In the genomic region with DNA sequence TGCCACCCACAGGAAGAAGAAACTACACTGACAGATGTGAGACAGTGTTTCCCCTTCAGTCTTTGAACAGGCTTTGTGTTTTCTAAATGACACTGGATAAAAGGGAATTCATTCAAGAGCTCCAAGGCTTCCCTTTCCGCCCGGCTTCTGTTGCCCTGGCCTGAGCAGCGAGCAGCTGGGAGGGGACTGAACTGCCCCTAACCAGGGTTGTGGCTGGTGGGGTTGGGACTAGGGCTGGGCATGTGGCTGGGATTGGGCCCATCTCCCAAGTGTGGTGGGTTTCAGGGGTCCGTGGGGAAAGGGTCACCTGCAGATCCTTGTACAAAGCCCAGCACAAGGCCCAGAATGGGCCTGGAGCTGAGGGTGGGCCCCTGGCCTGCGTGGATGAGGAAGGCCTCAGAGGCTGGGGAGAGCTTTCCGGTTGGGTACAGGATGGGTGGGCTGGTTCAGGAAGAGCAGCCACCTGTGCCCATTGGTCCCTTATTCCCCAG, we compare ENCODE assay signal across 18 cellular contexts. TPM values are rescaled to one million over a fixed set of nuclear protein-coding genes. Genes with fewer than 3 reads are reported as not detected.
DNase-seq lines count a peak whose midpoint lies in the region; ATAC-seq and TF ChIP-seq lines count a peak whose summit lies in the region.
"Had no signal": no experiment of that assay in that cellular context is flagged by ENCODE, and none has a peak within 500 bp of the region (broad histone marks: within the 10 kb centered on the region; RNA-seq: fewer than 3 reads in every experiment).

No MANE protein-coding gene starts in this region.

- H3K27ac ChIP-seq in osteoblast (ENCODE audit: low read depth, low read length) = no peak overlapping the region
- H3K27ac ChIP-seq: left lung, neural progenitor cell, testis had no signal

- peaks cover 6% of the 10 kb centered on the region for H4K20me1 ChIP-seq in osteoblast (ENCODE audit: insufficient read depth, low read length)

- no peaks in the 10 kb centered on the region for H3K9me3 ChIP-seq in osteoblast (ENCODE audit: low read depth, low read length)
- H3K9me3 ChIP-seq: left lung, testis had no signal

- peak; percentile 14 for DNase-seq in left cardiac atrium
- no peak for DNase-seq in left ventricle myocardium superior
- peak; percentile 79 for DNase-seq in chondrocyte (ENCODE audit: low spot score)
- DNase-seq in osteoblast (ENCODE audit: insufficient read length, low spot score, missing footprints) = peak; percentile 35
- DNase-seq in stimulated activated CD4-positive, alpha-beta T cell treated with anti-CD3 and anti-CD28 coated beads, Interleukin-2, amount 100 ng/mL, for 48 hours = no peak
- DNase-seq: CD8-positive, alpha-beta T cell; cortex of kidney; GOT3; NCI-H1048; NCI-H226; SHP77 treated with DMSO at 0.1 percent for 48 hours; testis had no signal

- no peak for ATAC-seq in left cardiac atrium
- ATAC-seq in left ventricle myocardium superior = no peak
- ATAC-seq in HG02642 (IDR thresholded peaks at IDR 0.05; ENCODE audit: poor library complexity, unreplicated experiment) = no peak
- no peak for ATAC-seq in GM21825 (IDR thresholded peaks at IDR 0.05; ENCODE audit: unreplicated experiment)
- ATAC-seq: CD8-positive, alpha-beta T cell; GM12878; left lung had no signal

- no peak overlapping the region for H2AFZ ChIP-seq in osteoblast (ENCODE audit: low read length)
- H2AFZ ChIP-seq: neural progenitor cell had no signal

- H3K36me3 Mint-ChIP-seq in chondrocyte (ENCODE audit: low read depth) = no peaks in the 10 kb centered on the region
- H3K36me3 Mint-ChIP-seq: neural progenitor cell had no signal

- no peak overlapping the region for H3K4me3 ChIP-seq in osteoblast (ENCODE audit: insufficient read depth, low read length)
- H3K4me3 ChIP-seq: GM12878, left lung, neural progenitor cell, testis had no signal

- no peak overlapping the region for H3K4me3 Mint-ChIP-seq in chondrocyte (ENCODE audit: unreplicated experiment)
- H3K4me3 Mint-ChIP-seq: activated naive CD8-positive, alpha-beta T cell; CD8-positive, alpha-beta T cell; neural progenitor cell had no signal

- H3K27ac Mint-ChIP-seq in chondrocyte (ENCODE audit: unreplicated experiment) = no peak overlapping the region
- H3K27ac Mint-ChIP-seq: activated naive CD8-positive, alpha-beta T cell; neural progenitor cell had no signal

- H3K79me2 ChIP-seq in osteoblast (ENCODE audit: insufficient read depth, low read length) = no peaks in the 10 kb centered on the region

- intact Hi-C loops in left cardiac atrium (cut with DNase I) = loop anchor here in 1 of 2 donors (10.0 kb wide), 1 partner anchor 146 kb away; no protein-coding TSS in a partner anchor
- intact Hi-C loops in left ventricle myocardium superior (cut with micrococcal nuclease) = no loop called here

- no peaks in the 10 kb centered on the region for H3K9me3 Mint-ChIP-seq in chondrocyte (ENCODE audit: low read depth)
- H3K9me3 Mint-ChIP-seq: CD8-positive, alpha-beta T cell; neural progenitor cell had no signal

- no peaks in the 10 kb centered on the region for H3K27me3 ChIP-seq in osteoblast (ENCODE audit: insufficient read depth, low read length)
- H3K27me3 ChIP-seq: left lung, testis had no signal

- H3K4me1 ChIP-seq in osteoblast (ENCODE audit: insufficient read depth, low read length) = peaks cover 5% of the 10 kb centered on the region
- H3K4me1 ChIP-seq: neural progenitor cell had no signal

- no peaks in the 10 kb centered on the region for H3K27me3 Mint-ChIP-seq in chondrocyte (ENCODE audit: low read depth)
- H3K27me3 Mint-ChIP-seq: activated naive CD8-positive, alpha-beta T cell had no signal

- H3K4me1 Mint-ChIP-seq in chondrocyte (ENCODE audit: low read depth) = peaks cover 18% of the 10 kb centered on the region

- no peak overlapping the region for H3K4me2 ChIP-seq in osteoblast (ENCODE audit: insufficient read depth, low read length)
- H3K4me2 ChIP-seq: neural progenitor cell had no signal

- H3K36me3 ChIP-seq in osteoblast (ENCODE audit: insufficient read depth, low read length) = peaks cover 2% of the 10 kb centered on the region
- H3K36me3 ChIP-seq: neural progenitor cell had no signal

- TF ChIP-seq CTCF in chondrocyte (IDR thresholded peaks at IDR 0.05) (no peak), osteoblast (IDR thresholded peaks at IDR 0.05; ENCODE audit: extremely low read depth, low read depth, low read length) (no peak)

RNA-seq across cellular contexts. Expression of gene VILL, which starts 10.4 kb away (rescaled TPM):
- total RNA-seq in left cardiac atrium (1 to 10 TPM; 6.1 to 6.2 TPM), left ventricle myocardium superior (2.7 TPM), chondrocyte (1.7 to 2.6 TPM (median 1.7 TPM) in 3 replicates), osteoblast (6.8 and 7.6 TPM in 2 replicates)

RNA-seq across cellular contexts. Expression of gene PLCD1, which starts 28.4 kb away (rescaled TPM):
- total RNA-seq in left cardiac atrium (10 to 100 TPM; 10.8 to 12.3 TPM), left ventricle myocardium superior (6.9 TPM), chondrocyte (19.0 to 28.2 TPM (median 23.6 TPM) in 3 replicates), osteoblast (23.2 and 23.6 TPM in 2 replicates)

RNA-seq across cellular contexts. Expression of gene DLEC1, which starts 38.0 kb away (rescaled TPM):
- total RNA-seq in left cardiac atrium (under 1 TPM; 0.29 to 0.82 TPM), left ventricle myocardium superior (1.1 TPM), chondrocyte (0.17 to 0.29 TPM (median 0.18 TPM) in 3 replicates), osteoblast (under 0.01 and 0.29 TPM in 2 replicates)

Comparison
In these comparisons a context has a peak if more than half of its experiments do, and no peak if none do; other contexts are left out.
1. DNase-seq: peak in left cardiac atrium (single experiment), chondrocyte (single experiment) and osteoblast (single experiment); none in left ventricle myocardium superior (single experiment) and stimulated activated CD4-positive, alpha-beta T cell treated with anti-CD3 and anti-CD28 coated beads, Interleukin-2, amount 100 ng/mL, for 48 hours (0 of 2).